ENCODE assay signal across 1 cellular context in genomic region chr20:53849471-53850059, GRCh38.
TF ChIP-seq lines count a peak whose summit lies in the region.

No MANE protein-coding gene starts in this region.

TF ChIP-seq in K562, 482 proteins besides CTCF, POLR2A, EP300 and RAD21:
- peak; percentile 65 for TF ChIP-seq RBM25 (IDR thresholded peaks at IDR 0.05; ENCODE audit: low read depth, low read length, severe bottlenecking)
- no peak for TF ChIP-seq NR2C2 (CRISPR knock-in tag; IDR thresholded peaks at IDR 0.05)
- 0 out of 2 replicates have a peak, but pooled peaks have one; percentile 7 for TF ChIP-seq NR2C2 (tag; IDR thresholded peaks at IDR 0.05)
- no peak for TF ChIP-seq MXI1 (IDR thresholded peaks at IDR 0.05; ENCODE audit: low read depth, low read length)
- TF ChIP-seq CTCFL (IDR thresholded peaks at IDR 0.05; ENCODE audit: borderline replicate concordance, insufficient read depth, low read depth, low read length, poor library complexity, severe bottlenecking), result no peak
- TF ChIP-seq PKNOX1 (IDR thresholded peaks at IDR 0.05), result no peak
- no peak for TF ChIP-seq SREBF2 (CRISPR knock-in tag; IDR thresholded peaks at IDR 0.05)
- TF ChIP-seq EGR1 (conservative IDR thresholded peaks at IDR 0.05), result no peak
- peak; percentile 36 for TF ChIP-seq ZFP36 (IDR thresholded peaks at IDR 0.05; ENCODE audit: low read depth, low read length, partially characterized antibody)
- TF ChIP-seq MECOM (CRISPR knock-in tag; IDR thresholded peaks at IDR 0.05), result no peak
- peak in 1 of 3 experiments; percentile 93; a peak in 2 of 6 replicates for TF ChIP-seq ZBTB11 (CRISPR knock-in tag; IDR thresholded peaks at IDR 0.05)
- no peak for TF ChIP-seq JUN (IDR thresholded peaks at IDR 0.05; ENCODE audit: borderline replicate concordance, low read depth, low read length)
- no peak for TF ChIP-seq JUN (CRISPR knock-in tag; IDR thresholded peaks at IDR 0.05; ENCODE audit: borderline replicate concordance)
- no peak for TF ChIP-seq ID3 (CRISPR knock-in tag; IDR thresholded peaks at IDR 0.05)
- no peak for TF ChIP-seq ID3 (tag; IDR thresholded peaks at IDR 0.05)
- no peak for TF ChIP-seq ZNF3 (CRISPR knock-in tag; IDR thresholded peaks at IDR 0.05)
